ENCODE assay signal across 25 cellular contexts in genomic region chr13:53691417-53691816, GRCh38.
"Had no signal": no experiment of that assay in that cellular context is flagged by ENCODE, and none has a peak within 500 bp of the region (broad histone marks: within the 10 kb centered on the region; RNA-seq: fewer than 3 reads in every experiment).

No MANE protein-coding gene starts in this region.

- H3K36me3 ChIP-seq: left ventricle myocardium inferior, pancreas, sigmoid colon, spleen, suprapubic skin, thoracic aorta, tibial artery, upper lobe of right lung had no signal

- H3K27ac Mint-ChIP-seq: naive thymus-derived CD4-positive, alpha-beta T cell; natural killer cell treated with Interleukin-12 subunit alpha and Interleukin-12 subunit beta and Interleukin-15 and Interleukin-18, amount 100 ng/mL, for 72 hours; stimulated activated effector memory CD8-positive, alpha-beta T cell treated with anti-CD3 and anti-CD28 coated beads, Interleukin-12 subunit alpha, Interleukin-12 subunit beta, amount 100 ng/mL, for 72 hours; stimulated activated naive CD8-positive, alpha-beta T cell treated with anti-CD3 and anti-CD28 coated beads, Interleukin-15, Interleukin-2, amounts not matched to agents 100 ng/mL and 50 ng/mL, for 24 hours had no signal

- DNase-seq: head of caudate nucleus; hypothalamus; islet precursor cell; left ventricle myocardium inferior; midbrain; mucosa of descending colon; naive thymus-derived CD4-positive, alpha-beta T cell; nucleus accumbens; pancreas; posterior cingulate gyrus; right cardiac atrium; sigmoid colon; small intestine; spleen; stimulated activated CD4-positive, alpha-beta T cell treated with anti-CD3 and anti-CD28 coated beads, Interleukin-4, amount 100 ng/mL, for 24 hours; stimulated activated naive CD4-positive, alpha-beta T cell; tibial artery; upper lobe of right lung had no signal

- H3K4me3 ChIP-seq: left ventricle myocardium inferior, lung, mucosa of descending colon, pancreas, sigmoid colon, spleen, suprapubic skin, thoracic aorta, tibial artery, upper lobe of right lung had no signal

- H3K4me3 Mint-ChIP-seq: naive thymus-derived CD4-positive, alpha-beta T cell; natural killer cell treated with Interleukin-12 subunit alpha and Interleukin-12 subunit beta and Interleukin-15 and Interleukin-18, amount 100 ng/mL, for 72 hours; stimulated activated effector memory CD8-positive, alpha-beta T cell treated with anti-CD3 and anti-CD28 coated beads, Interleukin-12 subunit alpha, Interleukin-12 subunit beta, amount 100 ng/mL, for 72 hours; stimulated activated naive CD8-positive, alpha-beta T cell treated with anti-CD3 and anti-CD28 coated beads, Interleukin-15, Interleukin-2, amounts not matched to agents 100 ng/mL and 50 ng/mL, for 24 hours had no signal

- H3K27me3 Mint-ChIP-seq: naive thymus-derived CD4-positive, alpha-beta T cell; natural killer cell treated with Interleukin-12 subunit alpha and Interleukin-12 subunit beta and Interleukin-15 and Interleukin-18, amount 100 ng/mL, for 72 hours; stimulated activated naive CD8-positive, alpha-beta T cell treated with anti-CD3 and anti-CD28 coated beads, Interleukin-15, Interleukin-2, amounts not matched to agents 100 ng/mL and 50 ng/mL, for 24 hours had no signal

- H3K9me3 ChIP-seq: pancreas, suprapubic skin, thoracic aorta, tibial artery, upper lobe of right lung had no signal

- H3K4me1 ChIP-seq: left ventricle myocardium inferior, pancreas, sigmoid colon, spleen, suprapubic skin, tibial artery, upper lobe of right lung had no signal

- H3K27me3 ChIP-seq: pancreas, sigmoid colon, spleen, suprapubic skin, tibial artery, upper lobe of right lung had no signal

- H3K4me1 Mint-ChIP-seq: naive thymus-derived CD4-positive, alpha-beta T cell; stimulated activated effector memory CD8-positive, alpha-beta T cell treated with anti-CD3 and anti-CD28 coated beads, Interleukin-12 subunit alpha, Interleukin-12 subunit beta, amount 100 ng/mL, for 72 hours had no signal

- FAIRE-seq: pancreas, urothelium cell line had no signal

- H3K36me3 Mint-ChIP-seq: naive thymus-derived CD4-positive, alpha-beta T cell; stimulated activated effector memory CD8-positive, alpha-beta T cell treated with anti-CD3 and anti-CD28 coated beads, Interleukin-12 subunit alpha, Interleukin-12 subunit beta, amount 100 ng/mL, for 72 hours had no signal

- H3K27ac ChIP-seq: left ventricle myocardium inferior, pancreas, sigmoid colon, spleen, suprapubic skin, thoracic aorta, tibial artery, upper lobe of right lung had no signal

- ATAC-seq: mucosa of descending colon; naive thymus-derived CD4-positive, alpha-beta T cell; natural killer cell treated with Interleukin-12 subunit alpha and Interleukin-12 subunit beta and Interleukin-15 and Interleukin-18, amount 100 ng/mL, for 72 hours; pancreas; right cardiac atrium; stimulated activated effector memory CD8-positive, alpha-beta T cell treated with anti-CD3 and anti-CD28 coated beads, Interleukin-12 subunit alpha, Interleukin-12 subunit beta, amount 100 ng/mL, for 72 hours; upper lobe of right lung had no signal
